Comparison of ENCODE assay signal across 1 cellular context in genomic region chr19:1243768-1244692, GRCh38.
A peak's percentile ranks its signal among the peaks of the same experiment; 100 is the strongest.
TF ChIP-seq lines count a peak whose summit lies in the region.

No MANE protein-coding gene starts in this region.

TF ChIP-seq in HepG2, 621 proteins besides CTCF, POLR2A, EP300 and RAD21 (continued from another document):
- TF ChIP-seq, protein P1, sequence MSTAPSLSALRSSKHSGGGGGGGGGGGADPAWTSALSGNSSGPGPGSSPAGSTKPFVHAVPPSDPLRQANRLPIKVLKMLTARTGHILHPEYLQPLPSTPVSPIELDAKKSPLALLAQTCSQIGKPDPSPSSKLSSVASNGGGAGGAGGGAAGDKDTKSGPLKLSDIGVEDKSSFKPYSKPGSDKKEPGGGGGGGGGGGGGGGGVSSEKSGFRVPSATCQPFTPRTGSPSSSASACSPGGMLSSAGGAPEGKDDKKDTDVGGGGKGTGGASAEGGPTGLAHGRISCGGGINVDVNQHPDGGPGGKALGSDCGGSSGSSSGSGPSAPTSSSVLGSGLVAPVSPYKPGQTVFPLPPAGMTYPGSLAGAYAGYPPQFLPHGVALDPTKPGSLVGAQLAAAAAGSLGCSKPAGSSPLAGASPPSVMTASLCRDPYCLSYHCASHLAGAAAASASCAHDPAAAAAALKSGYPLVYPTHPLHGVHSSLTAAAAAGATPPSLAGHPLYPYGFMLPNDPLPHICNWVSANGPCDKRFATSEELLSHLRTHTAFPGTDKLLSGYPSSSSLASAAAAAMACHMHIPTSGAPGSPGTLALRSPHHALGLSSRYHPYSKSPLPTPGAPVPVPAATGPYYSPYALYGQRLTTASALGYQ (CRISPR knock-in tag; IDR thresholded peaks at IDR 0.05) = no peak
- TF ChIP-seq IRF1 (CRISPR knock-in tag; IDR thresholded peaks at IDR 0.05; ENCODE audit: low read depth) = no peak
- no peak for TF ChIP-seq ZBTB3 (CRISPR knock-in tag; IDR thresholded peaks at IDR 0.05; ENCODE audit: borderline replicate concordance, low read depth)
- TF ChIP-seq SMC3 (IDR thresholded peaks at IDR 0.05; ENCODE audit: low read length) = peak; percentile 60; the same call in 1 of the 2 replicates
- peak; percentile 77; the same call in 1 of the 2 replicates for TF ChIP-seq PAWR (CRISPR knock-in tag; IDR thresholded peaks at IDR 0.05; ENCODE audit: borderline replicate concordance)
- no peak for TF ChIP-seq GRHL1 (CRISPR knock-in tag; conservative IDR thresholded peaks at IDR 0.05)
- no peak for TF ChIP-seq ZNF264 (CRISPR knock-in tag; IDR thresholded peaks at IDR 0.05)
- TF ChIP-seq XRCC5 (optimal IDR thresholded peaks at IDR 0.05; ENCODE audit: low read length) = peak; percentile 84
- TF ChIP-seq SP4 (CRISPR knock-in tag; IDR thresholded peaks at IDR 0.05) = peak; percentile 16; the same call in 1 of the 2 replicates
- TF ChIP-seq, protein P2, sequence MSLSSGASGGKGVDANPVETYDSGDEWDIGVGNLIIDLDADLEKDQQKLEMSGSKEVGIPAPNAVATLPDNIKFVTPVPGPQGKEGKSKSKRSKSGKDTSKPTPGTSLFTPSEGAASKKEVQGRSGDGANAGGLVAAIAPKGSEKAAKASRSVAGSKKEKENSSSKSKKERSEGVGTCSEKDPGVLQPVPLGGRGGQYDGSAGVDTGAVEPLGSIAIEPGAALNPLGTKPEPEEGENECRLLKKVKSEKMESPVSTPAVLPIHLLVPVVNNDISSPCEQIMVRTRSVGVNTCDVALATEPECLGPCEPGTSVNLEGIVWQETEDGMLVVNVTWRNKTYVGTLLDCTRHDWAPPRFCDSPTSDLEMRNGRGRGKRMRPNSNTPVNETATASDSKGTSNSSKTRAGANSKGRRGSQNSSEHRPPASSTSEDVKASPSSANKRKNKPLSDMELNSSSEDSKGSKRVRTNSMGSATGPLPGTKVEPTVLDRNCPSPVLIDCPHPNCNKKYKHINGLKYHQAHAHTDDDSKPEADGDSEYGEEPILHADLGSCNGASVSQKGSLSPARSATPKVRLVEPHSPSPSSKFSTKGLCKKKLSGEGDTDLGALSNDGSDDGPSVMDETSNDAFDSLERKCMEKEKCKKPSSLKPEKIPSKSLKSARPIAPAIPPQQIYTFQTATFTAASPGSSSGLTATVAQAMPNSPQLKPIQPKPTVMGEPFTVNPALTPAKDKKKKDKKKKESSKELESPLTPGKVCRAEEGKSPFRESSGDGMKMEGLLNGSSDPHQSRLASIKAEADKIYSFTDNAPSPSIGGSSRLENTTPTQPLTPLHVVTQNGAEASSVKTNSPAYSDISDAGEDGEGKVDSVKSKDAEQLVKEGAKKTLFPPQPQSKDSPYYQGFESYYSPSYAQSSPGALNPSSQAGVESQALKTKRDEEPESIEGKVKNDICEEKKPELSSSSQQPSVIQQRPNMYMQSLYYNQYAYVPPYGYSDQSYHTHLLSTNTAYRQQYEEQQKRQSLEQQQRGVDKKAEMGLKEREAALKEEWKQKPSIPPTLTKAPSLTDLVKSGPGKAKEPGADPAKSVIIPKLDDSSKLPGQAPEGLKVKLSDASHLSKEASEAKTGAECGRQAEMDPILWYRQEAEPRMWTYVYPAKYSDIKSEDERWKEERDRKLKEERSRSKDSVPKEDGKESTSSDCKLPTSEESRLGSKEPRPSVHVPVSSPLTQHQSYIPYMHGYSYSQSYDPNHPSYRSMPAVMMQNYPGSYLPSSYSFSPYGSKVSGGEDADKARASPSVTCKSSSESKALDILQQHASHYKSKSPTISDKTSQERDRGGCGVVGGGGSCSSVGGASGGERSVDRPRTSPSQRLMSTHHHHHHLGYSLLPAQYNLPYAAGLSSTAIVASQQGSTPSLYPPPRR (CRISPR knock-in tag; IDR thresholded peaks at IDR 0.05; ENCODE audit: borderline replicate concordance) = peak; percentile 31; the same call in 1 of the 2 replicates
- TF ChIP-seq ZNF34 (CRISPR knock-in tag; IDR thresholded peaks at IDR 0.05; ENCODE audit: borderline replicate concordance) = 0 out of 2 replicates have a peak, but pooled peaks have one; percentile 48
- TF ChIP-seq ARHGAP35 (CRISPR knock-in tag; IDR thresholded peaks at IDR 0.05; ENCODE audit: borderline replicate concordance) = 0 out of 2 replicates have a peak, but pooled peaks have one; percentile 20
- no peak for TF ChIP-seq ZBTB42 (CRISPR knock-in tag; IDR thresholded peaks at IDR 0.05)
- TF ChIP-seq SRSF1 (optimal IDR thresholded peaks at IDR 0.05; ENCODE audit: low read depth, low read length) = no peak
- peak; percentile 59 to 84; a peak in 3 of 4 replicates for TF ChIP-seq HMGXB4 (CRISPR knock-in tag; IDR thresholded peaks at IDR 0.05; ENCODE audit: borderline replicate concordance in 1 of 2, low read depth in 1 of 2)
- TF ChIP-seq, protein P3, sequence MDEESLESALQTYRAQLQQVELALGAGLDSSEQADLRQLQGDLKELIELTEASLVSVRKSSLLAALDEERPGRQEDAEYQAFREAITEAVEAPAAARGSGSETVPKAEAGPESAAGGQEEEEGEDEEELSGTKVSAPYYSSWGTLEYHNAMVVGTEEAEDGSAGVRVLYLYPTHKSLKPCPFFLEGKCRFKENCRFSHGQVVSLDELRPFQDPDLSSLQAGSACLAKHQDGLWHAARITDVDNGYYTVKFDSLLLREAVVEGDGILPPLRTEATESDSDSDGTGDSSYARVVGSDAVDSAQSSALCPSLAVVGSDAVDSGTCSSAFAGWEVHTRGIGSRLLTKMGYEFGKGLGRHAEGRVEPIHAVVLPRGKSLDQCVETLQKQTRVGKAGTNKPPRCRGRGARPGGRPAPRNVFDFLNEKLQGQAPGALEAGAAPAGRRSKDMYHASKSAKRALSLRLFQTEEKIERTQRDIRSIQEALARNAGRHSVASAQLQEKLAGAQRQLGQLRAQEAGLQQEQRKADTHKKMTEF (CRISPR knock-in tag; IDR thresholded peaks at IDR 0.05) = no peak
- no peak for TF ChIP-seq SCMH1 (CRISPR knock-in tag; IDR thresholded peaks at IDR 0.05; ENCODE audit: borderline replicate concordance)
- peak; percentile 11; the same call in 1 of the 2 replicates for TF ChIP-seq MIER3 (CRISPR knock-in tag; IDR thresholded peaks at IDR 0.05; ENCODE audit: borderline replicate concordance)
- TF ChIP-seq RBM39 (IDR thresholded peaks at IDR 0.05; ENCODE audit: low read depth, low read length, poor library complexity, severe bottlenecking) = peak; percentile 6
- TF ChIP-seq RBFOX2 (IDR thresholded peaks at IDR 0.05; ENCODE audit: low read depth, low read length) = peak; percentile 77
- TF ChIP-seq CHD2 (IDR thresholded peaks at IDR 0.05; ENCODE audit: low read depth, low read length) = no peak
- peak; percentile 98 for TF ChIP-seq ZBTB38 (CRISPR knock-in tag; IDR thresholded peaks at IDR 0.05)
- TF ChIP-seq, protein P4, sequence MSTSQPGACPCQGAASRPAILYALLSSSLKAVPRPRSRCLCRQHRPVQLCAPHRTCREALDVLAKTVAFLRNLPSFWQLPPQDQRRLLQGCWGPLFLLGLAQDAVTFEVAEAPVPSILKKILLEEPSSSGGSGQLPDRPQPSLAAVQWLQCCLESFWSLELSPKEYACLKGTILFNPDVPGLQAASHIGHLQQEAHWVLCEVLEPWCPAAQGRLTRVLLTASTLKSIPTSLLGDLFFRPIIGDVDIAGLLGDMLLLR (CRISPR knock-in tag; IDR thresholded peaks at IDR 0.05) = no peak
- no peak for TF ChIP-seq ZNF614 (CRISPR knock-in tag; IDR thresholded peaks at IDR 0.05; ENCODE audit: borderline replicate concordance)
- 0 out of 2 replicates have a peak, but pooled peaks have one; percentile 35 for TF ChIP-seq ZNF446 (CRISPR knock-in tag; IDR thresholded peaks at IDR 0.05)
- TF ChIP-seq, protein P5, sequence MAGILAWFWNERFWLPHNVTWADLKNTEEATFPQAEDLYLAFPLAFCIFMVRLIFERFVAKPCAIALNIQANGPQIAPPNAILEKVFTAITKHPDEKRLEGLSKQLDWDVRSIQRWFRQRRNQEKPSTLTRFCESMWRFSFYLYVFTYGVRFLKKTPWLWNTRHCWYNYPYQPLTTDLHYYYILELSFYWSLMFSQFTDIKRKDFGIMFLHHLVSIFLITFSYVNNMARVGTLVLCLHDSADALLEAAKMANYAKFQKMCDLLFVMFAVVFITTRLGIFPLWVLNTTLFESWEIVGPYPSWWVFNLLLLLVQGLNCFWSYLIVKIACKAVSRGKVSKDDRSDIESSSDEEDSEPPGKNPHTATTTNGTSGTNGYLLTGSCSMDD (CRISPR knock-in tag; IDR thresholded peaks at IDR 0.05) = no peak
- TF ChIP-seq ZBTB21 (CRISPR knock-in tag; IDR thresholded peaks at IDR 0.05) = no peak
- no peak for TF ChIP-seq GTF2F1 (IDR thresholded peaks at IDR 0.05; ENCODE audit: low read length)
- TF ChIP-seq ZSCAN30 (CRISPR knock-in tag; IDR thresholded peaks at IDR 0.05) = no peak
- peak; percentile 79 for TF ChIP-seq PRPF4 (IDR thresholded peaks at IDR 0.05; ENCODE audit: low read depth, low read length, poor library complexity, severe bottlenecking)
- TF ChIP-seq SIN3A (IDR thresholded peaks at IDR 0.05; ENCODE audit: borderline replicate concordance, low read depth, low read length) = peak; percentile 2; the same call in 1 of the 2 replicates
- no peak for TF ChIP-seq ZNF557 (CRISPR knock-in tag; IDR thresholded peaks at IDR 0.05)
- peak; percentile 2; the same call in 1 of the 2 replicates for TF ChIP-seq ZKSCAN8 (CRISPR knock-in tag; IDR thresholded peaks at IDR 0.05; ENCODE audit: borderline replicate concordance)
- TF ChIP-seq ZNF563 (CRISPR knock-in tag; IDR thresholded peaks at IDR 0.05) = 0 out of 2 replicates have a peak, but pooled peaks have one; percentile 49
- 0 out of 2 replicates have a peak, but pooled peaks have one; percentile 7 for TF ChIP-seq ZNF451 (CRISPR knock-in tag; IDR thresholded peaks at IDR 0.05)
